In genomic region chr3:182729903-182730674, GRCh38 we compare ENCODE assay signal across 10 cellular contexts.
DNase-seq lines count a peak whose midpoint lies in the region; ATAC-seq lines count a peak whose summit lies in the region.
"Had no signal": no experiment of that assay in that cellular context is flagged by ENCODE, and none has a peak within 500 bp of the region (broad histone marks: within the 10 kb centered on the region; RNA-seq: fewer than 3 reads in every experiment).

No MANE protein-coding gene starts in this region.

- no peaks in the 10 kb centered on the region for H3K27me3 ChIP-seq in BLaER1 treated with 17β-estradiol and CSF1 and Interleukin-3, amounts not matched to agents 10 nM and 100 nM

- H3K9me3 ChIP-seq in BLaER1 treated with 17β-estradiol and CSF1 and Interleukin-3, amounts not matched to agents 10 nM and 100 nM (replicated peaks in 1 of 11), result no peaks in the 10 kb centered on the region

- DNase-seq in GM19238 (ENCODE audit: insufficient read length, low spot score) (peak; percentile 32), NOMO-1 treated with dmso at 0.1 percent for 144 hours (lab: John Stamatoyannopoulos, UW; ENCODE audit: unreplicated experiment) (peak; percentile 9), NCI-H510A treated with DMSO at 0.1 percent for 48 hours (lab: John Stamatoyannopoulos, UW) (no peak), NCI-H146 treated with DMSO at 0.1 percent for 48 hours (lab: John Stamatoyannopoulos, UW; ENCODE audit: unreplicated experiment) (no peak), HPDE6-E6E7 (ENCODE audit: extremely low spot score) (no peak), G401 (ENCODE audit: low spot score) (no peak)
- DNase-seq: head of caudate nucleus, retina had no signal

- in situ Hi-C loops in G401 (cut with HindIII; ENCODE audit: low sequenced_read_pairs), result no loop called here

- H4K20me1 ChIP-seq in BLaER1 treated with 17β-estradiol and CSF1 and Interleukin-3, amounts not matched to agents 10 nM and 100 nM, result no peaks in the 10 kb centered on the region

- no peak overlapping the region for H3K4me3 ChIP-seq in BLaER1 treated with 17β-estradiol and CSF1 and Interleukin-3, amounts not matched to agents 10 nM and 100 nM

- H3K9ac ChIP-seq in BLaER1 treated with 17β-estradiol and CSF1 and Interleukin-3, amounts not matched to agents 10 nM and 100 nM, result no peak overlapping the region

- ATAC-seq in HG02938 (IDR thresholded peaks at IDR 0.05; ENCODE audit: unreplicated experiment), result peak; percentile 70

- peaks cover 6 to 17% (median 10%) of the 10 kb centered on the region in 10 experiments; a peak in 19 of 20 replicates for H3K4me1 ChIP-seq in BLaER1 treated with 17β-estradiol and CSF1 and Interleukin-3, amounts not matched to agents 10 nM and 100 nM

- peak overlapping the region; percentile 22 to 68 (median 49); a peak in 21 of 22 replicates for H3K4me2 ChIP-seq in BLaER1 treated with 17β-estradiol and CSF1 and Interleukin-3, amounts not matched to agents 10 nM and 100 nM

- H3K27ac ChIP-seq in BLaER1 treated with 17β-estradiol and CSF1 and Interleukin-3, amounts not matched to agents 10 nM and 100 nM, result no peak overlapping the region

- no peaks in the 10 kb centered on the region for H3K36me3 ChIP-seq in BLaER1 treated with 17β-estradiol and CSF1 and Interleukin-3, amounts not matched to agents 10 nM and 100 nM

Comparison
In these comparisons a context has a peak if more than half of its experiments do, and no peak if none do; other contexts are left out.
1. DNase-seq: peak in GM19238 (single experiment) and NOMO-1 treated with dmso at 0.1 percent for 144 hours (single experiment); none in NCI-H510A treated with DMSO at 0.1 percent for 48 hours (single experiment), NCI-H146 treated with DMSO at 0.1 percent for 48 hours (single experiment), HPDE6-E6E7 (single experiment) and G401 (single experiment).